ENCODE assay signal across 28 cellular contexts in the genomic region with DNA sequence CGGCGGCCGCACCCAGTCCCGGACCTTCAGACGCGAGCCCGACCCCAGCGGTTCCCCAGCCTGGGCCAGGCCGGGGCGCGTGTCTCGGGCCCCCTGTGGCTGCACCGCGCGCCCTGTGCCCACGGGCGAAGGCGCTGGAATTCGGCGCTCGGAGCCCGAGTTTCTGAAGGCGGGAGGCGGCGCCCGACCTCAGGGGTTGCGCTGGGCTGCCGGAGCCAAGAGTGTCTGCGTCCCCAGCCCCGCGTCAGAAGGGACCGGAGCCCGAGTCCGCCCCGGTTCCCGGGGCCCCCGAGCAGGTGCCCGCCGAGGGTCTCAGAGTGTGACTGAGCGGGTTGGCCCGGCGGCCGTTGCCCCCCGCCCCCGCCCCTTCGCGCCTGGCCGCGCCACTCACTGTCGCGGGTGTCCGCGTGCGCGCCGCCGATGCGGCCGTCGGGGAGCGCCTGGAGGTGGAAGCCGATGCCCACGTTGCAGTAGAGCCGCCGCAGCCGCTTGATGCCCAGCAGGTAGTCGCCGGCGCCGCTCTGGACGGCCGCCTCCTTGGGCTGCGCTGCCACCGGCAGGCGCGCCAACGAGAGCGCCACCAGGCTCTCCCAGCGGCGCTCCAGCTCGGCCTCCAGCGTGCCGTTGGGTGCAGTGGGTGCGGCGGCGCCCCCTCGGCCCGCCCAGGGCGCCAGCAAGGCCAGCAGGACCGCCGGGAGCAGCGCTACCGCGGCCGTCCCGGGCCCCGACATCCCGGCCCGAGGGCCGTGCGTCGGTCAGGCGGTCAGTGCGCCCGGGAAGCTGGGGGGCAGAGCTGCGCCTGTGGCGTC. TPM values are rescaled to one million over a fixed set of nuclear protein-coding genes. Genes with fewer than 3 reads are reported as not detected.
DNase-seq lines count a peak whose midpoint lies in the region; ATAC-seq and TF ChIP-seq lines count a peak whose summit lies in the region.
"Had no signal": no experiment of that assay in that cellular context is flagged by ENCODE, and none has a peak within 500 bp of the region (broad histone marks: within the 10 kb centered on the region; RNA-seq: fewer than 3 reads in every experiment).

No MANE protein-coding gene starts in this region.

- H3K56ac ChIP-seq in H9 (ENCODE audit: insufficient read length, low read depth, low read length), result no peak overlapping the region

- H3K27ac Mint-ChIP-seq in H9, result no peak overlapping the region
- no peak overlapping the region for H3K27ac Mint-ChIP-seq in WTC11
- H3K27ac Mint-ChIP-seq: activated naive CD8-positive, alpha-beta T cell treated with anti-CD3 and anti-CD28 coated beads, Interleukin-2, amount 10 ng/mL, durations not matched to agents 7 days and 5 days had no signal

- H3K4me3 Mint-ChIP-seq in H9 (no peak overlapping the region), WTC11 (no peak overlapping the region)
- H3K4me3 Mint-ChIP-seq: activated naive CD8-positive, alpha-beta T cell treated with anti-CD3 and anti-CD28 coated beads, Interleukin-2, amount 10 ng/mL, durations not matched to agents 7 days and 5 days had no signal

- in situ Hi-C loops in GM13977 (cut with MboI; ENCODE audit: low pct_unique_long_range_greater_than_20kb, low sequenced_read_pairs, unreplicated experiment), result no loop called here

- peaks cover 13% of the 10 kb centered on the region; the same call in 1 of the 2 replicates for H3K4me1 ChIP-seq in H9 (ENCODE audit: insufficient read depth, low read length)
- H3K4me1 ChIP-seq in Peyer's patch, result no peaks in the 10 kb centered on the region
- H3K4me1 ChIP-seq: psoas muscle had no signal

- peaks cover 58% of the 10 kb centered on the region for H3K27me3 Mint-ChIP-seq in H9 (ENCODE audit: low read depth)
- peaks cover 47% of the 10 kb centered on the region for H3K27me3 Mint-ChIP-seq in WTC11 (ENCODE audit: low read depth)

- POLR2A ChIA-PET in WTC11 (lab: Charles Lee), result interaction anchor here (1.0 kb wide), 1 partner anchor 9 kb away, joined by 3 read pairs; no protein-coding TSS in a partner anchor

- H3K23ac ChIP-seq in H9 (ENCODE audit: insufficient read length, low read depth, low read length), result no peak overlapping the region

- no peak overlapping the region for H4K8ac ChIP-seq in H9 (replicated peaks; ENCODE audit: insufficient read length, low read depth, low read length)

- no peak overlapping the region for H3K4ac ChIP-seq in H9 (ENCODE audit: low read depth, low read length)

- H4K20me1 ChIP-seq in H9 (ENCODE audit: control insufficient read depth, insufficient read depth, insufficient read length), result no peaks in the 10 kb centered on the region

- no peak overlapping the region for H4K91ac ChIP-seq in H9 (ENCODE audit: insufficient read length, low read depth, low read length)

- H3K36me3 ChIP-seq in Peyer's patch, result no peaks in the 10 kb centered on the region
- H3K36me3 ChIP-seq: esophagus muscularis mucosa, thoracic aorta had no signal

- H3K4me3 ChIP-seq in iPS-18c (ENCODE audit: insufficient read depth, low read depth, low read length), result peak overlapping the region; percentile 58
- H3K4me3 ChIP-seq in Peyer's patch, result no peak overlapping the region
- H3K4me3 ChIP-seq: esophagus muscularis mucosa, mucosa of descending colon, psoas muscle, skin epidermis, thoracic aorta had no signal

- H3K79me1 ChIP-seq in H9 (ENCODE audit: insufficient read depth, low read depth, low read length, poor library complexity, severe bottlenecking), result no peaks in the 10 kb centered on the region

- no peaks in the 10 kb centered on the region for H3K79me2 ChIP-seq in H9 (ENCODE audit: insufficient read depth, low read length)

- DNase-seq in H9 (no peak), WTC11 (ENCODE audit: low spot score) (peak; percentile 34), retina (peak; percentile 50), GM13977 (ENCODE audit: low spot score) (no peak), 8988T (no peak), Peyer's patch (no peak)
- DNase-seq: activated effector memory CD4-positive, alpha-beta T cell treated with Interleukin-2 at 50 U/mL for 16 hours; activated naive CD8-positive, alpha-beta T cell treated with anti-CD3 and anti-CD28 coated beads, Interleukin-2, amount 10 ng/mL, durations not matched to agents 7 days and 5 days; AML-193; DMS79; effector memory CD4-positive, alpha-beta T cell; mucosa of descending colon; NCI-H1417; psoas muscle; stimulated activated CD4-positive, alpha-beta T cell treated with anti-CD3 and anti-CD28 coated beads, Interleukin-2, amount 100 ng/mL, for 24 hours; stimulated activated naive CD4-positive, alpha-beta T cell had no signal

- no peak overlapping the region for H4K5ac ChIP-seq in H9 (ENCODE audit: insufficient read length, low read depth, low read length)

- H2BK120ac ChIP-seq in H9 (ENCODE audit: low read depth, low read length, poor library complexity, severe bottlenecking), result no peak overlapping the region

- peaks cover under 1 to 1% of the 10 kb centered on the region in 2 experiments; a peak in 1 of 5 replicates for H3K9me3 Mint-ChIP-seq in H9
- peaks cover 2% of the 10 kb centered on the region for H3K9me3 Mint-ChIP-seq in WTC11
- H3K9me3 Mint-ChIP-seq: activated naive CD8-positive, alpha-beta T cell treated with anti-CD3 and anti-CD28 coated beads, Interleukin-2, amount 10 ng/mL, durations not matched to agents 7 days and 5 days had no signal

- CTCF ChIA-PET in WTC11 (lab: Charles Lee), result interaction anchor here (0.8 to 2.4 kb wide), 8 partner anchors 13 to 118 kb away, joined by 3 to 7 read pairs (median 4); no protein-coding TSS in a partner anchor

- no peak for TF ChIP-seq POLR2A in Peyer's patch (IDR thresholded peaks at IDR 0.05)

- no peak overlapping the region for H3K14ac ChIP-seq in H9 (ENCODE audit: insufficient read depth, low read length)

- peak overlapping the region; percentile 63 for H3K4me2 ChIP-seq in H9 (ENCODE audit: insufficient read depth, insufficient read length, low read length)

- H2AFZ ChIP-seq in H9 (ENCODE audit: low read length), result no peak overlapping the region

- TF ChIP-seq CTCF in H9 (conservative IDR thresholded peaks at IDR 0.05) (no peak), WTC11 (IDR thresholded peaks at IDR 0.05) (no peak), GM13977 (IDR thresholded peaks at IDR 0.05; ENCODE audit: extremely low read depth, insufficient read depth, missing control alignments) (no peak), Peyer's patch (IDR thresholded peaks at IDR 0.05) (no peak)

- H3K9ac ChIP-seq in H9 (ENCODE audit: extremely low read depth, insufficient read length, low read length), result no peak overlapping the region

- no peak overlapping the region for H2AK5ac ChIP-seq in H9 (ENCODE audit: insufficient read length, low read length)

- peaks cover 21% of the 10 kb centered on the region for H3K27me3 ChIP-seq in H9 (ENCODE audit: insufficient read depth, low read length)
- H3K27me3 ChIP-seq in Peyer's patch, result peaks cover 0 to 24% of the 10 kb centered on the region in 2 donors

- peaks cover 0 to under 1% (median 0%) of the 10 kb centered on the region in 3 experiments; a peak in 2 of 7 replicates for H3K36me3 Mint-ChIP-seq in H9 (ENCODE audit: insufficient read depth in 1 of 3, low read depth in 3 of 3)
- peaks cover 2% of the 10 kb centered on the region; the same call in 1 of the 2 replicates for H3K36me3 Mint-ChIP-seq in WTC11
- H3K36me3 Mint-ChIP-seq: activated naive CD8-positive, alpha-beta T cell treated with anti-CD3 and anti-CD28 coated beads, Interleukin-2, amount 10 ng/mL, durations not matched to agents 7 days and 5 days had no signal

- peaks cover 37 to 45% of the 10 kb centered on the region in 2 experiments for H3K4me1 Mint-ChIP-seq in H9
- peaks cover 45% of the 10 kb centered on the region for H3K4me1 Mint-ChIP-seq in WTC11
- H3K4me1 Mint-ChIP-seq: activated naive CD8-positive, alpha-beta T cell treated with anti-CD3 and anti-CD28 coated beads, Interleukin-2, amount 10 ng/mL, durations not matched to agents 7 days and 5 days had no signal

- H3K9me3 ChIP-seq in H9 (ENCODE audit: control insufficient read depth, low read depth, low read length) (no peaks in the 10 kb centered on the region), iPS-18c (ENCODE audit: control insufficient read depth, insufficient read depth, low read length) (peaks cover 2% of the 10 kb centered on the region), Peyer's patch (no peaks in the 10 kb centered on the region)
- H3K9me3 ChIP-seq: mucosa of descending colon, psoas muscle, thoracic aorta had no signal

- H3K27ac ChIP-seq in H9 (ENCODE audit: insufficient read length, low read depth, low read length) (no peak overlapping the region), Peyer's patch (no peak overlapping the region)
- H3K27ac ChIP-seq: esophagus muscularis mucosa, psoas muscle, skin epidermis, thoracic aorta had no signal

- WGBS in H9 (ENCODE audit: extremely low coverage, insufficient read length, low lambda C conversion rate), result no CpG with 5 or more reads among the region's 107 CpGs

- ATAC-seq in WTC11, result peak; percentile 10
- ATAC-seq: mucosa of descending colon, psoas muscle had no signal

- no peak overlapping the region; the same call in 1 of the 2 replicates for H2BK15ac ChIP-seq in H9 (ENCODE audit: low read depth, low read length)

- H2BK20ac ChIP-seq in H9 (ENCODE audit: low read depth, low read length, poor library complexity, severe bottlenecking), result no peak overlapping the region

- no peak overlapping the region for H2BK5ac ChIP-seq in H9 (ENCODE audit: insufficient read length, low read length)

- no peak overlapping the region for H2BK12ac ChIP-seq in H9 (ENCODE audit: insufficient read length, low read depth, low read length)

- H3K23me2 ChIP-seq in H9 (ENCODE audit: insufficient read length, low read depth, low read length, poor library complexity, severe bottlenecking), result peaks cover 4% of the 10 kb centered on the region

- no peak overlapping the region for H3K18ac ChIP-seq in H9 (ENCODE audit: insufficient read length, low read depth, low read length)

- no peak overlapping the region for H3T11ph ChIP-seq in H9 (ENCODE audit: low read length)

TF ChIP-seq in WTC11, 78 proteins besides CTCF, POLR2A, EP300 and RAD21 (continues in another document):
- TF ChIP-seq NFATC4 (CRISPR knock-in tag; IDR thresholded peaks at IDR 0.05) (no peak), ESRRA (CRISPR knock-in tag; IDR thresholded peaks at IDR 0.05; ENCODE audit: borderline replicate concordance) (no peak), ZNF232 (CRISPR knock-in tag; IDR thresholded peaks at IDR 0.05) (no peak)

RNA-seq across cellular contexts. Expression of gene FGF4, which starts 0.6 kb away (rescaled TPM):
- 0.59 and 0.68 TPM in 2 replicates for total RNA-seq in H9 (2021)
- 3.2 to 5.9 TPM (median 3.3 TPM) in 3 replicates for total RNA-seq in WTC11 (2021)
- total RNA-seq in Peyer's patch, result not detected
- total RNA-seq: activated naive CD8-positive, alpha-beta T cell treated with anti-CD3 and anti-CD28 coated beads, Interleukin-2, amount 10 ng/mL, durations not matched to agents 7 days and 5 days; chondrocyte; esophagus muscularis mucosa; frontal cortex; liver; M059J; mucosa of descending colon; NCI-H460; psoas muscle; RPMI7951; SK-MEL-5; T-helper 2 cell treated with Interferon-gamma antibody and Interleukin-4, amounts not matched to agents 100 ng/mL and 5 ng/mL, for 36 hours; thoracic aorta had no signal

RNA-seq across cellular contexts. Expression of gene FGF3, which starts 44.7 kb away (rescaled TPM):
- total RNA-seq in H9 (2021) (not detected in 2 replicates), WTC11 (2021) (not detected in 3 replicates), Peyer's patch (not detected)
- total RNA-seq: activated naive CD8-positive, alpha-beta T cell treated with anti-CD3 and anti-CD28 coated beads, Interleukin-2, amount 10 ng/mL, durations not matched to agents 7 days and 5 days; chondrocyte; esophagus muscularis mucosa; frontal cortex; liver; M059J; mucosa of descending colon; NCI-H460; psoas muscle; RPMI7951; SK-MEL-5; T-helper 2 cell treated with Interferon-gamma antibody and Interleukin-4, amounts not matched to agents 100 ng/mL and 5 ng/mL, for 36 hours; thoracic aorta had no signal

Comparison
In these comparisons a context has a peak if more than half of its experiments do, and no peak if none do; other contexts are left out.
1. DNase-seq: peak in WTC11 (single experiment) and retina (single experiment); none in H9 (single experiment), GM13977 (single experiment), 8988T (single experiment) and Peyer's patch (0 of 3).